ENCODE assay signal across 1 cellular context in genomic region chr10:122939819-122940543, GRCh38.
A peak's percentile ranks its signal among the peaks of the same experiment; 100 is the strongest.
TF ChIP-seq lines count a peak whose summit lies in the region.

No MANE protein-coding gene starts in this region.

TF ChIP-seq in SK-N-SH, 30 proteins besides CTCF, POLR2A, EP300 and RAD21 (continued from another document):
- TF ChIP-seq EZH2phosphoT487 (IDR thresholded peaks at IDR 0.05; ENCODE audit: borderline replicate concordance, low read depth) (no peak), ZBTB33 (IDR thresholded peaks at IDR 0.05; ENCODE audit: borderline replicate concordance, low read depth) (no peak), MEF2A (IDR thresholded peaks at IDR 0.05; ENCODE audit: borderline replicate concordance, low read depth) (peak; percentile 75; the same call in 1 of the 2 replicates), TCF12 (IDR thresholded peaks at IDR 0.05) (peak; percentile 78), PBX3 (IDR thresholded peaks at IDR 0.05) (peak; percentile 80), JUND (IDR thresholded peaks at IDR 0.05) (peak; percentile 13), GATA2 (CRISPR knock-in tag; IDR thresholded peaks at IDR 0.05) (no peak), SMC3 (IDR thresholded peaks at IDR 0.05; ENCODE audit: low read depth, low read length) (no peak), NFIC (IDR thresholded peaks at IDR 0.05; ENCODE audit: borderline replicate concordance) (peak; percentile 62), POLR2AphosphoS5 (IDR thresholded peaks at IDR 0.05; ENCODE audit: low read depth, low read length) (no peak), TEAD4 (IDR thresholded peaks at IDR 0.05; ENCODE audit: borderline replicate concordance, insufficient read depth) (no peak), TAF1 (IDR thresholded peaks at IDR 0.05; ENCODE audit: borderline replicate concordance, low read depth, low read length) (no peak), MXI1 (IDR thresholded peaks at IDR 0.05; ENCODE audit: low read depth, low read length) (no peak), YY1 (IDR thresholded peaks at IDR 0.05; ENCODE audit: low read depth) (no peak), FOXM1 (IDR thresholded peaks at IDR 0.05; ENCODE audit: low read depth) (no peak), RCOR1 (IDR thresholded peaks at IDR 0.05; ENCODE audit: low read length) (no peak), CHD2 (IDR thresholded peaks at IDR 0.05; ENCODE audit: low read length, partially characterized antibody) (no peak), IRF3 (IDR thresholded peaks at IDR 0.05; ENCODE audit: low read depth, low read length) (no peak), MAX (IDR thresholded peaks at IDR 0.05; ENCODE audit: low read depth) (no peak), SIN3A (IDR thresholded peaks at IDR 0.05; ENCODE audit: borderline replicate concordance, low read depth, low read length) (no peak)
